In the genomic region with DNA sequence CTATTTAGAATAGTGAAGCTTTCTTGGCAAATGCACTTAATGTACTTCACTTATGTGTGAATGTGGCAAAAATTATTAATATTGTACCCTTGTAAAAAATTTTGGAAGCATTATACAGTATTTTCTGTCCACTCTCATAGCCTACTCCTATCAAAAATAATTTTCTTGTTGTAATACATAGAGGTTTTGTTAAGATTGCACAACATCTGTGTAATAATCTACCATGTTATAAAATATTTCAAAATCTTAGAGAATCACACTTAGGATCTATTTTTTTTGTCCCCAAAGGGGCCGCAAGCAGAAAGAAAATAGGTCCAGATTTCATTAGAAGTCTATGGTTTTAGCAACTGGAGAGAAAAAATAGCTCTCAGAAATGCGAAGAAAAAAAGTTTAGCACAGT, we compare ENCODE assay signal across 8 cellular contexts.
"Had no signal": no experiment of that assay in that cellular context is flagged by ENCODE, and none has a peak within 500 bp of the region (broad histone marks: within the 10 kb centered on the region; RNA-seq: fewer than 3 reads in every experiment).

No MANE protein-coding gene starts in this region.

- H3K9ac ChIP-seq: GM23248, KMS-11 had no signal

- DNase-seq: GM23248, GOT3, H9, HCEC 1CT, Karpas-422, KBM-7 had no signal

- FAIRE-seq: HTR-8/SVneo had no signal

- H3K4me3 ChIP-seq: GM23248 had no signal

- H3K27ac ChIP-seq: GM23248, KMS-11 had no signal

- H2AFZ ChIP-seq: GM23248 had no signal
